In the genomic region with DNA sequence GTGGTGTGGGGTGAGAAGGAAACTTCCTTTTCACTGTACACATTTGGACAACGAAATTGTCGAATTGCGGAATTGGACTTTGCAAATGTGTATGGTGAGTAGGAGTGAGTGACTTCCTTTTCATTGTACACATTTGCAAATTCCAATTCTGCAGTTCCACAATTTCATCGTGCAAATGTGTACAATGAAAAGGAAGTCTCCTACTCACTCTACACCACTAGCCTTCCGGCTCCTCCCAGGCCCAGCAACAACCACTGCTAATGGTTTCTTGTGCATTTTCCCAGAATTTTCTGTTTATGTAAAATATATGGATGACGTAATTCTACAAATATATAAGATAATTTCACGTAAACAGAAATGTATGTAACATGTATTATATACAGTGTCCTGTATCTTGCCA, we compare ENCODE assay signal across 1 cellular context.
TF ChIP-seq lines count a peak whose summit lies in the region.

No MANE protein-coding gene starts in this region.

TF ChIP-seq in SK-N-SH treated with all-trans-retinoic acid at 6 μM for 48 hours, 23 proteins besides CTCF, POLR2A, EP300 and RAD21 (continued from another document):
- TF ChIP-seq, protein P1, sequence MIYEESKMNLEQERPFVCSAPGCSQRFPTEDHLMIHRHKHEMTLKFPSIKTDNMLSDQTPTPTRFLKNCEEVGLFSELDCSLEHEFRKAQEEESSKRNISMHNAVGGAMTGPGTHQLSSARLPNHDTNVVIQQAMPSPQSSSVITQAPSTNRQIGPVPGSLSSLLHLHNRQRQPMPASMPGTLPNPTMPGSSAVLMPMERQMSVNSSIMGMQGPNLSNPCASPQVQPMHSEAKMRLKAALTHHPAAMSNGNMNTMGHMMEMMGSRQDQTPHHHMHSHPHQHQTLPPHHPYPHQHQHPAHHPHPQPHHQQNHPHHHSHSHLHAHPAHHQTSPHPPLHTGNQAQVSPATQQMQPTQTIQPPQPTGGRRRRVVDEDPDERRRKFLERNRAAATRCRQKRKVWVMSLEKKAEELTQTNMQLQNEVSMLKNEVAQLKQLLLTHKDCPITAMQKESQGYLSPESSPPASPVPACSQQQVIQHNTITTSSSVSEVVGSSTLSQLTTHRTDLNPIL (CRISPR knock-in tag; IDR thresholded peaks at IDR 0.05; ENCODE audit: low read depth) = no peak
- no peak for TF ChIP-seq ISL1 (CRISPR knock-in tag; IDR thresholded peaks at IDR 0.05)
- TF ChIP-seq ZNF8 (CRISPR knock-in tag; IDR thresholded peaks at IDR 0.05) = no peak
